17 cellular contexts compared by ENCODE assay signal in genomic region chr19:54648129-54648528, GRCh38.
"Had no signal": no experiment of that assay in that cellular context is flagged by ENCODE, and none has a peak within 500 bp of the region (broad histone marks: within the 10 kb centered on the region; RNA-seq: fewer than 3 reads in every experiment).

No MANE protein-coding gene starts in this region.

- H3K27me3 ChIP-seq: upper lobe of left lung had no signal

- H3K36me3 ChIP-seq: breast epithelium, esophagus squamous epithelium, heart right ventricle, left ventricle myocardium inferior, upper lobe of left lung had no signal

- H3K4me3 ChIP-seq: breast epithelium, esophagus squamous epithelium, heart right ventricle, left ventricle myocardium inferior, smooth muscle cell, upper lobe of left lung had no signal

- DNase-seq: activated CD4-positive, alpha-beta T cell treated with anti-CD3 and anti-CD28 coated beads for 1 hour; activated CD8-positive, alpha-beta memory T cell treated with anti-CD3 and anti-CD28 coated beads for 24 hours; activated CD8-positive, alpha-beta memory T cell treated with anti-CD3 and anti-CD28 coated beads, Interleukin-2, amount 50 U/mL, for 48 hours; activated gamma-delta T cell; activated T-cell treated with anti-CD3 and anti-CD28 coated beads, Interleukin-2, amount 50 U/mL, for 48 hours; cortex of kidney; effector CD8-positive, alpha-beta T cell; esophagus squamous epithelium; heart right ventricle; left ventricle myocardium inferior; mammary epithelial cell; midbrain; stimulated activated CD4-positive, alpha-beta T cell treated with anti-CD3 and anti-CD28 coated beads, Interleukin-4, amount 100 ng/mL, for 1 hour; stimulated activated naive CD8-positive, alpha-beta T cell treated with anti-CD3 and anti-CD28 coated beads, Interleukin-15, amount 100 ng/mL, for 72 hours; upper lobe of left lung had no signal

- H3K9me3 ChIP-seq: breast epithelium, esophagus squamous epithelium, heart right ventricle, upper lobe of left lung had no signal

- H3K4me1 ChIP-seq: breast epithelium, esophagus squamous epithelium, heart right ventricle, left ventricle myocardium inferior, upper lobe of left lung had no signal

- H3K27ac ChIP-seq: breast epithelium, esophagus squamous epithelium, heart right ventricle, left ventricle myocardium inferior, upper lobe of left lung had no signal

- H3K4me2 ChIP-seq: smooth muscle cell had no signal
